ENCODE assay signal across 9 cellular contexts in the genomic region with DNA sequence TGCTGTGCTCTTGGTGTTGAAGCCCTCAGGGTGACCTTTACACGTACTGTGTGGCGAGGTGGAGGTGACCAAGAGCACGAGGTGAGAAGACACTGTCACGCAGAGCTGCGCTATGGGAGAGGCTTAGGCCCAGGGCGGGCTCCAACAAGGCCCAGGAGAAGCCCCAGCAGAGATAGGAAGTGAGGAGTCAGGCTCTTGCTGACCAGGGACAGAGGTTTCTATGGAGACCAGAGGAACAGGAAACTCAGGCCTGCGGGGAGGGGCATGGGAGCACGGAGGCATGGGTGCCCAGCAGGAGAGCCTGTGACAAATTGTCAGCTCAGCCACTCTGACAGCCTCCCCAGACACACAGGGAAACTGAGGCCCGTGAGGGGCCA. TPM values are rescaled to one million over a fixed set of nuclear protein-coding genes. Genes with fewer than 3 reads are reported as not detected.
DNase-seq lines count a peak whose midpoint lies in the region; ATAC-seq and TF ChIP-seq lines count a peak whose summit lies in the region.
"Had no signal": no experiment of that assay in that cellular context is flagged by ENCODE, and none has a peak within 500 bp of the region (broad histone marks: within the 10 kb centered on the region; RNA-seq: fewer than 3 reads in every experiment).

No MANE protein-coding gene starts in this region.

- TF ChIP-seq CTCF in WTC11 (IDR thresholded peaks at IDR 0.05) (no peak), testis (IDR thresholded peaks at IDR 0.05) (no peak)

- POLR2A ChIA-PET in WTC11 (lab: Charles Lee), result interaction anchor here (0.8 kb wide), 1 partner anchor 120 kb away, joined by 3 read pairs; no protein-coding TSS in a partner anchor

- H3K27ac ChIP-seq in testis, result no peak overlapping the region

- no peaks in the 10 kb centered on the region for H3K27me3 Mint-ChIP-seq in activated CD4-positive, alpha-beta T cell treated with anti-CD3 and anti-CD28 coated beads, Interleukin-2, amount 10 ng/mL, durations not matched to agents 24 days and 14 days
- no peaks in the 10 kb centered on the region for H3K27me3 Mint-ChIP-seq in WTC11 (ENCODE audit: low read depth)

- H3K4me3 Mint-ChIP-seq in activated CD4-positive, alpha-beta T cell treated with anti-CD3 and anti-CD28 coated beads, Interleukin-2, amount 10 ng/mL, durations not matched to agents 24 days and 14 days, result peak overlapping the region; percentile 88
- no peak overlapping the region for H3K4me3 Mint-ChIP-seq in WTC11

- ATAC-seq in WTC11, result no peak; the same call in 1 of the 2 replicates

- H3K36me3 ChIP-seq in testis (ENCODE audit: low read depth, missing control alignments), result no peaks in the 10 kb centered on the region

- 69 to 88% methylated on average over 6 to 9 of the region's 9 CpGs for WGBS in testis, 2 donors

- intact Hi-C loops in activated CD4-positive, alpha-beta T cell treated with anti-CD3 and anti-CD28 coated beads, Interleukin-2, amount 10 ng/mL, durations not matched to agents 24 days and 14 days (cut with micrococcal nuclease), result no loop called here
- intact Hi-C loops in posterior vena cava (cut with DNase I) (no loop called here), testis (cut with DNase I; ENCODE audit: low total_unique reads) (no loop called here)

- H3K27ac Mint-ChIP-seq in activated CD4-positive, alpha-beta T cell treated with anti-CD3 and anti-CD28 coated beads, Interleukin-2, amount 10 ng/mL, durations not matched to agents 24 days and 14 days, result no peak overlapping the region
- peak overlapping the region; percentile 85 for H3K27ac Mint-ChIP-seq in WTC11

- no peak for TF ChIP-seq POLR2A in testis (IDR thresholded peaks at IDR 0.05)

- no peaks in the 10 kb centered on the region for H3K27me3 ChIP-seq in testis

- no peak overlapping the region for H3K4me3 ChIP-seq in testis

- no peaks in the 10 kb centered on the region for H3K9me3 ChIP-seq in testis

- peaks cover 29% of the 10 kb centered on the region for H3K4me1 Mint-ChIP-seq in activated CD4-positive, alpha-beta T cell treated with anti-CD3 and anti-CD28 coated beads, Interleukin-2, amount 10 ng/mL, durations not matched to agents 24 days and 14 days
- peaks cover 29% of the 10 kb centered on the region for H3K4me1 Mint-ChIP-seq in WTC11

- H3K9me3 Mint-ChIP-seq in activated CD4-positive, alpha-beta T cell treated with anti-CD3 and anti-CD28 coated beads, Interleukin-2, amount 10 ng/mL, durations not matched to agents 24 days and 14 days, result no peaks in the 10 kb centered on the region
- H3K9me3 Mint-ChIP-seq in WTC11, result no peaks in the 10 kb centered on the region

- DNase-seq in activated CD4-positive, alpha-beta T cell treated with anti-CD3 and anti-CD28 coated beads, Interleukin-2, amount 10 ng/mL, durations not matched to agents 24 days and 14 days, result no peak
- DNase-seq in activated CD4-positive, alpha-beta T cell treated with anti-CD3 and anti-CD28 coated beads, Interleukin-2, amount 50 U/mL, for 4 hours, result no peak
- DNase-seq in WTC11 (ENCODE audit: low spot score) (no peak), glomerular visceral epithelial cell (ENCODE audit: extremely low spot score) (peak; percentile 66), posterior vena cava (ENCODE audit: low spot score) (peak; percentile 90), mesenteric fat pad (ENCODE audit: low spot score) (no peak), GM03348 (ENCODE audit: low spot score) (no peak), testis (no peak)

- H3K36me3 Mint-ChIP-seq in activated CD4-positive, alpha-beta T cell treated with anti-CD3 and anti-CD28 coated beads, Interleukin-2, amount 10 ng/mL, durations not matched to agents 24 days and 14 days (ENCODE audit: low read depth), result peaks cover 6% of the 10 kb centered on the region
- no peaks in the 10 kb centered on the region; the same call in 1 of the 2 replicates for H3K36me3 Mint-ChIP-seq in WTC11

- CTCF ChIA-PET in WTC11 (lab: Charles Lee), result interaction anchor here (1.1 to 11.8 kb wide), 3 partner anchors 11 to 21 kb away, joined by 3 to 231 read pairs (median 4); no protein-coding TSS in a partner anchor

- H3K4me1 ChIP-seq in testis, result peaks cover 24% of the 10 kb centered on the region

TF ChIP-seq in WTC11, 78 proteins besides CTCF, POLR2A, EP300 and RAD21:
- TF ChIP-seq ETV6 (CRISPR knock-in tag; IDR thresholded peaks at IDR 0.05), result no peak
- no peak for TF ChIP-seq SP1 (CRISPR knock-in tag; conservative IDR thresholded peaks at IDR 0.05)

RNA-seq across cellular contexts. Expression of a gene that starts 15.8 kb away (rescaled TPM):
- 87.4 and 94.7 TPM in 2 replicates for total RNA-seq in activated CD4-positive, alpha-beta T cell treated with anti-CD3 and anti-CD28 coated beads, Interleukin-2, amount 10 ng/mL, durations not matched to agents 24 days and 14 days
- 107 to 139 TPM (median 115 TPM) in 3 replicates for total RNA-seq in WTC11 (2021)
- 10 to 100 TPM; 38.5 to 41.2 TPM for total RNA-seq in posterior vena cava
- total RNA-seq in mesenteric fat pad, result 54.3 TPM
- total RNA-seq in testis, result 100 to 1,000 TPM in 1 of 2 donors, 10 to 100 TPM in 1; 67.2 to 104 TPM
- 33.8 TPM for polyA plus RNA-seq in testis (ENCODE audit: insufficient read depth, low read depth, low replicate concordance)

RNA-seq across cellular contexts. Expression of a gene that starts 18.4 kb away (rescaled TPM):
- total RNA-seq in activated CD4-positive, alpha-beta T cell treated with anti-CD3 and anti-CD28 coated beads, Interleukin-2, amount 10 ng/mL, durations not matched to agents 24 days and 14 days, result 5.4 and 7.1 TPM in 2 replicates
- total RNA-seq in WTC11 (2021) (560 to 611 TPM (median 602 TPM) in 3 replicates), posterior vena cava (10 to 100 TPM; 16.6 to 28.9 TPM), mesenteric fat pad (13.9 TPM), testis (10 to 100 TPM; 14.4 to 14.5 TPM)
- 51.5 TPM for polyA plus RNA-seq in testis (ENCODE audit: insufficient read depth, low read depth, low replicate concordance)

RNA-seq across cellular contexts. Expression of a gene that starts 28.6 kb away (rescaled TPM):
- total RNA-seq in activated CD4-positive, alpha-beta T cell treated with anti-CD3 and anti-CD28 coated beads, Interleukin-2, amount 10 ng/mL, durations not matched to agents 24 days and 14 days, result 0.80 and 0.84 TPM in 2 replicates
- total RNA-seq in WTC11 (2021), result 0.62 to 0.85 TPM (median 0.62 TPM) in 3 replicates
- total RNA-seq in posterior vena cava, result not detected
- not detected for total RNA-seq in mesenteric fat pad
- total RNA-seq in testis, result 10 to 100 TPM in 1 of 2 donors, 1 to 10 TPM in 1; 7.2 to 19.5 TPM
- 13.5 TPM for polyA plus RNA-seq in testis (ENCODE audit: insufficient read depth, low read depth, low replicate concordance)
- total RNA-seq: activated CD8-positive, alpha-beta memory T cell treated with anti-CD3 and anti-CD28 coated beads for 36 hours had no signal

Comparison
In these comparisons a context has a peak if more than half of its experiments do, and no peak if none do; other contexts are left out.
1. DNase-seq: peak in glomerular visceral epithelial cell (single experiment) and posterior vena cava (single experiment); none in activated CD4-positive, alpha-beta T cell treated with anti-CD3 and anti-CD28 coated beads, Interleukin-2, amount 10 ng/mL, durations not matched to agents 24 days and 14 days (single experiment), activated CD4-positive, alpha-beta T cell treated with anti-CD3 and anti-CD28 coated beads, Interleukin-2, amount 50 U/mL, for 4 hours (0 of 2), WTC11 (single experiment), mesenteric fat pad (single experiment), GM03348 (single experiment) and testis (single experiment).
2. RNA of a gene that starts 18.4 kb away (total RNA-seq): 560 to 611 TPM in WTC11; 16.6 to 28.9 TPM in posterior vena cava, 14.4 to 14.5 TPM in testis, 13.9 TPM in mesenteric fat pad (single experiment) and 5.4 to 7.1 TPM in activated CD4-positive, alpha-beta T cell treated with anti-CD3 and anti-CD28 coated beads, Interleukin-2, amount 10 ng/mL, durations not matched to agents 24 days and 14 days; every median in the first group is over 10 times any median in the second.